12 cellular contexts compared by ENCODE assay signal in the genomic region with DNA sequence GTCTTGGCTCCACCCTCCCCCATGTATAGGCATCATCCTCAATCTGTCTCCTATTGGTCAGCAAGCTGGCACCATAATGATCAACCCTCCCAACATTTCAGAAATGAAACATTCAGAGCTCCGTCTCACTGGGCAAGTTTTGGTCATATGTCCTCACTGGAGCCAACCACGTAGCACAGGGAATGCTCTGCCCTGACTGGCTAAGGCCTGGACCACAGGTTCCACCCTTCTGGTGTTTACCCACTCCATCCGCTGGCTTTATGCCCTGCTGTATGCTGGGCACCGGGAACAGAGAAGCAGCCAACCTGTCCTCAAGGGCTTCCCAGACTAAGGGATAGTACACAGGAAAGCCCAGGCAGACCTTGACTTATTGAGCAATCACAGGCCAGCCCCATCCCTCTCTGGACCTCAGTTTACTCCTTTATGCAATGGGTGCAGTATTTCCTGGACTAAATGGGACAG. TPM values are rescaled to one million over a fixed set of nuclear protein-coding genes. Genes with fewer than 3 reads are reported as not detected.
A peak's percentile ranks its signal among the peaks of the same experiment; 100 is the strongest.
DNase-seq lines count a peak whose midpoint lies in the region; ATAC-seq, FAIRE-seq and TF ChIP-seq lines count a peak whose summit lies in the region.
"Had no signal": no experiment of that assay in that cellular context is flagged by ENCODE, and none has a peak within 500 bp of the region (broad histone marks: within the 10 kb centered on the region; RNA-seq: fewer than 3 reads in every experiment).

No MANE protein-coding gene starts in this region.

- no peak overlapping the region for H3K4me3 ChIP-seq in A549
- no peak overlapping the region for H3K4me3 ChIP-seq in astrocyte (ENCODE audit: insufficient read depth, low read depth, low read length)
- H3K4me3 ChIP-seq in naive thymus-derived CD4-positive, alpha-beta T cell (ENCODE audit: low read length): no peak overlapping the region
- H3K4me3 ChIP-seq: Peyer's patch had no signal

- no peaks in the 10 kb centered on the region for H3K4me1 Mint-ChIP-seq in astrocyte (ENCODE audit: low read depth, unreplicated experiment)
- H3K4me1 Mint-ChIP-seq in naive thymus-derived CD4-positive, alpha-beta T cell: no peaks in the 10 kb centered on the region
- H3K4me1 Mint-ChIP-seq: activated CD4-positive, alpha-beta memory T cell treated with anti-CD3 and anti-CD28 coated beads, Interleukin-2, amount 10 ng/mL, durations not matched to agents 7 days and 5 days had no signal

- no peak for TF ChIP-seq RAD21 in A549 (conservative IDR thresholded peaks at IDR 0.05 in 1 of 2, IDR thresholded peaks at IDR 0.05 in 1 of 2)

- intact Hi-C loops in naive thymus-derived CD4-positive, alpha-beta T cell (cut with micrococcal nuclease): no loop called here

- no peaks in the 10 kb centered on the region for H3K36me3 ChIP-seq in astrocyte (ENCODE audit: insufficient read depth, low read length)
- no peaks in the 10 kb centered on the region for H3K36me3 ChIP-seq in naive thymus-derived CD4-positive, alpha-beta T cell (ENCODE audit: control insufficient read depth in 2 of 3, insufficient read depth in 3 of 3, low read length in 3 of 3)
- H3K36me3 ChIP-seq: Peyer's patch had no signal

- 39% methylated on average over 4 of the region's 4 CpGs for WGBS in A549 (ENCODE audit: missing lambda C conversion rate)

- TF ChIP-seq EP300 in A549 (IDR thresholded peaks at IDR 0.05): no peak

- H3K4me1 ChIP-seq in A549 (no peaks in the 10 kb centered on the region), astrocyte (ENCODE audit: insufficient read depth, low read length) (no peaks in the 10 kb centered on the region)
- no peaks in the 10 kb centered on the region for H3K4me1 ChIP-seq in naive thymus-derived CD4-positive, alpha-beta T cell (ENCODE audit: control insufficient read depth in 2 of 2, insufficient read depth in 2 of 2, low read length in 2 of 2)
- H3K4me1 ChIP-seq: Peyer's patch had no signal

- peaks cover 1% of the 10 kb centered on the region for H3K9me3 Mint-ChIP-seq in astrocyte (ENCODE audit: unreplicated experiment)
- H3K9me3 Mint-ChIP-seq in naive thymus-derived CD4-positive, alpha-beta T cell: no peaks in the 10 kb centered on the region
- H3K9me3 Mint-ChIP-seq: activated CD4-positive, alpha-beta memory T cell treated with anti-CD3 and anti-CD28 coated beads, Interleukin-2, amount 10 ng/mL, durations not matched to agents 7 days and 5 days had no signal

- H4K20me1 ChIP-seq in astrocyte (ENCODE audit: insufficient read depth, low read length): no peaks in the 10 kb centered on the region

- H3K4me3 Mint-ChIP-seq in astrocyte (ENCODE audit: unreplicated experiment): no peak overlapping the region
- no peak overlapping the region for H3K4me3 Mint-ChIP-seq in naive thymus-derived CD4-positive, alpha-beta T cell
- H3K4me3 Mint-ChIP-seq: activated CD4-positive, alpha-beta memory T cell treated with anti-CD3 and anti-CD28 coated beads, Interleukin-2, amount 10 ng/mL, durations not matched to agents 7 days and 5 days had no signal

- no peak overlapping the region for H3K9ac ChIP-seq in astrocyte (ENCODE audit: low read length)
- H3K9ac ChIP-seq: KMS-11 had no signal

- no peaks in the 10 kb centered on the region for H3K36me3 Mint-ChIP-seq in astrocyte (ENCODE audit: low read depth, unreplicated experiment)
- no peaks in the 10 kb centered on the region for H3K36me3 Mint-ChIP-seq in naive thymus-derived CD4-positive, alpha-beta T cell

- no peaks in the 10 kb centered on the region for H3K79me2 ChIP-seq in astrocyte (ENCODE audit: insufficient read depth, low read length)

- TF ChIP-seq CTCF in A549 (IDR thresholded peaks at IDR 0.05) (no peak), astrocyte (IDR thresholded peaks at IDR 0.05; ENCODE audit: insufficient read depth, low read depth, low read length) (no peak)

- H3K27me3 ChIP-seq in astrocyte (ENCODE audit: insufficient read depth, low read length): peaks cover 3% of the 10 kb centered on the region
- H3K27me3 ChIP-seq in naive thymus-derived CD4-positive, alpha-beta T cell (ENCODE audit: control insufficient read depth in 2 of 2, insufficient read depth in 2 of 2, low read length in 2 of 2): no peaks in the 10 kb centered on the region
- H3K27me3 ChIP-seq: Peyer's patch had no signal

- CTCF ChIA-PET in A549 (lab: Yijun Ruan, JAX): interaction anchor here (1.9 to 6.5 kb wide), 3 partner anchors 10 to 13 kb away, joined by 5 to 49 read pairs (median 15); no protein-coding TSS in a partner anchor
- CTCF ChIA-PET in naive thymus-derived CD4-positive, alpha-beta T cell (lab: Charles Lee): no interaction called here

- H3K27ac Mint-ChIP-seq in astrocyte (ENCODE audit: unreplicated experiment): no peak overlapping the region
- H3K27ac Mint-ChIP-seq in naive thymus-derived CD4-positive, alpha-beta T cell: no peak overlapping the region
- H3K27ac Mint-ChIP-seq: activated CD4-positive, alpha-beta memory T cell treated with anti-CD3 and anti-CD28 coated beads, Interleukin-2, amount 10 ng/mL, durations not matched to agents 7 days and 5 days had no signal

- FAIRE-seq in A549 (lab: Jason Lieb, UNC) (peak; percentile 81), astrocyte (lab: Jason Lieb, UNC) (no peak)

- POLR2A ChIA-PET in A549 (lab: Yijun Ruan, JAX): no interaction called here
- POLR2A ChIA-PET in naive thymus-derived CD4-positive, alpha-beta T cell (lab: Charles Lee): no interaction called here

- peak overlapping the region; percentile 10 for H2AFZ ChIP-seq in astrocyte (ENCODE audit: low read depth, low read length)

- ATAC-seq in A549: peak; percentile 15 to 72; a peak in 3 of 6 replicates
- ATAC-seq in naive thymus-derived CD4-positive, alpha-beta T cell: no peak
- ATAC-seq in GM19397 (IDR thresholded peaks at IDR 0.05; ENCODE audit: unreplicated experiment): no peak

- H3K27ac ChIP-seq in A549: no peak overlapping the region
- H3K27ac ChIP-seq in astrocyte (ENCODE audit: low read depth, low read length): no peak overlapping the region
- H3K27ac ChIP-seq in naive thymus-derived CD4-positive, alpha-beta T cell (ENCODE audit: low read depth, low read length): no peak overlapping the region
- H3K27ac ChIP-seq: KMS-11, Peyer's patch had no signal

- H3K27me3 Mint-ChIP-seq in astrocyte (ENCODE audit: low read depth, unreplicated experiment): peaks cover 38% of the 10 kb centered on the region
- H3K27me3 Mint-ChIP-seq in naive thymus-derived CD4-positive, alpha-beta T cell: no peaks in the 10 kb centered on the region
- H3K27me3 Mint-ChIP-seq: activated CD4-positive, alpha-beta memory T cell treated with anti-CD3 and anti-CD28 coated beads, Interleukin-2, amount 10 ng/mL, durations not matched to agents 7 days and 5 days had no signal

- TF ChIP-seq POLR2A in A549 (IDR thresholded peaks at IDR 0.05; ENCODE audit: low read length): no peak

- DNase-seq in A549 (ENCODE audit: low read depth in 1 of 2, low spot score in 1 of 2) (peak in 1 of 2 experiments; percentile 72), HT1080 (ENCODE audit: low read depth) (peak; percentile 46), astrocyte (ENCODE audit: low read depth) (peak; percentile 8), iris pigment epithelial cell (ENCODE audit: low read depth) (peak; percentile 67), hippocampal formation (lab: John Stamatoyannopoulos, UW) (no peak)
- DNase-seq in NK-92 treated with Interleukin-12 subunit alpha and Interleukin-12 subunit beta, amount 100 ng/mL, for 24 hours (lab: John Stamatoyannopoulos, UW): no peak
- no peak for DNase-seq in naive thymus-derived CD4-positive, alpha-beta T cell
- DNase-seq: activated CD4-positive, alpha-beta memory T cell treated with anti-CD3 and anti-CD28 coated beads, Interleukin-2, amount 10 ng/mL, durations not matched to agents 7 days and 5 days; Peyer's patch; stimulated activated CD8-positive, alpha-beta memory T cell treated with anti-CD3 and anti-CD28 coated beads, Interleukin-4, amount 100 ng/mL, for 48 hours had no signal

- no peaks in the 10 kb centered on the region for H3K9me3 ChIP-seq in A549
- H3K9me3 ChIP-seq in astrocyte (ENCODE audit: insufficient read depth, low read depth, low read length): no peaks in the 10 kb centered on the region
- no peaks in the 10 kb centered on the region for H3K9me3 ChIP-seq in naive thymus-derived CD4-positive, alpha-beta T cell (ENCODE audit: control insufficient read depth in 2 of 3, low read length in 3 of 3)
- H3K9me3 ChIP-seq: Peyer's patch had no signal

- H3K4me2 ChIP-seq in A549: no peak overlapping the region
- H3K4me2 ChIP-seq in astrocyte (ENCODE audit: low read length): no peak overlapping the region
- H3K4me2 ChIP-seq: KMS-11 had no signal

RNA-seq across cellular contexts. Expression of a gene that starts 20.5 kb away (rescaled TPM):
- polyA plus RNA-seq in A549 (2011; rRNA removed) (0.22 and 0.24 TPM in 2 replicates), A549 (2017; fragmentation: RNase III; extraction: RNeasy Plus Mini Kit Qiagen cat#74134 plus additional on column Dnase treatment) (0.07 to 0.36 TPM (median 0.26 TPM) in 3 replicates)
- polyA plus RNA-seq in A549 (2012; cell fraction: cytosol; rRNA removed): 0.21 and 0.26 TPM in 2 replicates
- polyA plus RNA-seq in A549 (2012; cell fraction: nucleus; rRNA removed): 0.91 and 1.1 TPM in 2 replicates
- 0.19 and 0.25 TPM in 2 replicates for polyA minus RNA-seq in A549 (2011; rRNA and poly(A)+ RNA removed)
- total RNA-seq in HT1080 (2014; rRNA removed; shearing (Covaris generic)): not detected in 2 replicates
- 0.02 TPM in 2 replicates for polyA plus RNA-seq in HT1080 (2015; cell fraction: cytosol; rRNA removed)
- 0.01 and 0.05 TPM in 2 replicates for polyA plus RNA-seq in HT1080 (2015; cell fraction: nucleus; rRNA removed)
- total RNA-seq in astrocyte: 0.32 and 0.48 TPM in 2 replicates
- total RNA-seq in naive thymus-derived CD4-positive, alpha-beta T cell: 1 to 10 TPM in 3 of 5 experiments, under 1 TPM in 2; 0.53 to 2.0 (median 1.2) TPM
- polyA plus RNA-seq in naive thymus-derived CD4-positive, alpha-beta T cell: under 1 TPM; 0.41 to 0.43 TPM

RNA-seq across cellular contexts. Expression of a gene that starts 41.3 kb away (rescaled TPM):
- polyA plus RNA-seq in A549 (2011; rRNA removed) (41.9 and 44.6 TPM in 2 replicates), A549 (2017; fragmentation: RNase III; extraction: RNeasy Plus Mini Kit Qiagen cat#74134 plus additional on column Dnase treatment) (48.2 to 51.9 TPM (median 48.3 TPM) in 3 replicates)
- 49.7 and 55.9 TPM in 2 replicates for polyA plus RNA-seq in A549 (2012; cell fraction: cytosol; rRNA removed)
- 114 and 125 TPM in 2 replicates for polyA plus RNA-seq in A549 (2012; cell fraction: nucleus; rRNA removed)
- polyA minus RNA-seq in A549 (2011; rRNA and poly(A)+ RNA removed): 73.2 and 77.2 TPM in 2 replicates
- 55.5 and 55.9 TPM in 2 replicates for total RNA-seq in HT1080 (2014; rRNA removed; shearing (Covaris generic))
- polyA plus RNA-seq in HT1080 (2015; cell fraction: cytosol; rRNA removed): 40.1 and 45.1 TPM in 2 replicates
- 89.0 and 105 TPM in 2 replicates for polyA plus RNA-seq in HT1080 (2015; cell fraction: nucleus; rRNA removed)
- total RNA-seq in astrocyte: 32.2 and 35.0 TPM in 2 replicates
- 10 to 100 TPM; 39.6 to 54.7 (median 48.8) TPM for total RNA-seq in naive thymus-derived CD4-positive, alpha-beta T cell
- polyA plus RNA-seq in naive thymus-derived CD4-positive, alpha-beta T cell: 10 to 100 TPM; 37.7 to 46.0 TPM

RNA-seq across cellular contexts. Expression of a gene that starts 54.6 kb away (rescaled TPM):
- polyA plus RNA-seq in A549 (2011; rRNA removed): 99.2 and 105 TPM in 2 replicates
- polyA plus RNA-seq in A549 (2012; cell fraction: cytosol; rRNA removed): 69.5 and 90.7 TPM in 2 replicates
- polyA plus RNA-seq in A549 (2012; cell fraction: nucleus; rRNA removed): 47.9 and 50.7 TPM in 2 replicates
- 52.5 to 57.9 TPM (median 54.2 TPM) in 3 replicates for polyA plus RNA-seq in A549 (2017; fragmentation: RNase III; extraction: RNeasy Plus Mini Kit Qiagen cat#74134 plus additional on column Dnase treatment)
- 158 and 192 TPM in 2 replicates for polyA minus RNA-seq in A549 (2011; rRNA and poly(A)+ RNA removed)
- 75.9 and 91.6 TPM in 2 replicates for total RNA-seq in HT1080 (2014; rRNA removed; shearing (Covaris generic))
- 80.4 and 81.9 TPM in 2 replicates for polyA plus RNA-seq in HT1080 (2015; cell fraction: cytosol; rRNA removed)
- 33.8 and 34.6 TPM in 2 replicates for polyA plus RNA-seq in HT1080 (2015; cell fraction: nucleus; rRNA removed)
- total RNA-seq in astrocyte: 92.6 and 104 TPM in 2 replicates
- total RNA-seq in naive thymus-derived CD4-positive, alpha-beta T cell: 100 to 1,000 TPM in 3 of 5 experiments, 10 to 100 TPM in 2; 97.4 to 135 (median 108) TPM
- 100 to 1,000 TPM; 121 to 154 TPM for polyA plus RNA-seq in naive thymus-derived CD4-positive, alpha-beta T cell

Comparison
In these comparisons a context has a peak if more than half of its experiments do, and no peak if none do; other contexts are left out.
1. ATAC-seq: peak in A549 (2 of 2); none in naive thymus-derived CD4-positive, alpha-beta T cell (single experiment) and GM19397 (single experiment).
2. DNase-seq: peak in HT1080 (single experiment), astrocyte (single experiment) and iris pigment epithelial cell (single experiment); none in NK-92 treated with Interleukin-12 subunit alpha and Interleukin-12 subunit beta, amount 100 ng/mL, for 24 hours (single experiment), hippocampal formation (0 of 2) and naive thymus-derived CD4-positive, alpha-beta T cell (0 of 9).